In genomic region chr16:29805232-29806095, GRCh38 we compare ENCODE assay signal across 8 cellular contexts. TPM values are rescaled to one million over a fixed set of nuclear protein-coding genes. Genes with fewer than 3 reads are reported as not detected.
A peak's percentile ranks its signal among the peaks of the same experiment; 100 is the strongest.
DNase-seq lines count a peak whose midpoint lies in the region; ATAC-seq, FAIRE-seq and TF ChIP-seq lines count a peak whose summit lies in the region.

No MANE protein-coding gene starts in this region.

- H3K79me2 ChIP-seq in trophoblast cell (ENCODE audit: control insufficient read depth, insufficient read depth, low read length, poor library complexity), result peaks cover 22% of the 10 kb centered on the region

- peak overlapping the region; percentile 27 for H2BK120ac ChIP-seq in trophoblast cell (ENCODE audit: insufficient read depth, low read length, poor library complexity)

- peak overlapping the region; percentile 32 for H2BK5ac ChIP-seq in trophoblast cell (ENCODE audit: low read depth, low read length, poor library complexity)

- no peak overlapping the region for H2BK12ac ChIP-seq in trophoblast cell (ENCODE audit: low read length)

- intact Hi-C loops in adrenal gland (cut with DNase I) (no loop called here), cardiac septum (cut with DNase I) (loop anchor here (1.0 kb wide), 1 partner anchor 15 kb away; the partner anchor contains the start of gene KIF22)

- H3K9me3 ChIP-seq in adrenal gland (replicated peaks in 1 of 3) (no peaks in the 10 kb centered on the region), trophoblast cell (ENCODE audit: insufficient read depth, low read depth, low read length) (peaks cover 4% of the 10 kb centered on the region), tibial nerve (no peaks in the 10 kb centered on the region)

- WGBS in adrenal gland, 4 donors, result 0 to 1% (median 1%) methylated on average over 28 to 99 of the region's 103 CpGs
- WGBS in trophoblast cell (ENCODE audit: extremely low coverage, insufficient coverage, insufficient read length), result no CpG with 5 or more reads among the region's 103 CpGs
- WGBS in tibial nerve, 2 donors, result 0 to 1% methylated on average over 72 to 83 of the region's 103 CpGs

- H3K4ac ChIP-seq in trophoblast cell (ENCODE audit: low read depth, low read length), result peak overlapping the region; percentile 97

- peak overlapping the region; percentile 89 for H4K91ac ChIP-seq in trophoblast cell (ENCODE audit: low read depth, low read length)

- DNase-seq in GM12891 (ENCODE audit: insufficient read length, low spot score), result peak; percentile 89
- DNase-seq in NCI-H1417 treated with DMSO at 0.1 percent for 48 hours (lab: John Stamatoyannopoulos, UW), result peak; percentile 79
- peak; percentile 97 for DNase-seq in T follicular helper cell (ENCODE audit: low read depth)
- peak; percentile 97 to 99 (median 98) for DNase-seq in adrenal gland
- peak; percentile 99 for DNase-seq in cardiac septum (ENCODE audit: low spot score)
- peak; percentile 97 to 98 for DNase-seq in trophoblast cell
- peak; percentile 95 to 97 for DNase-seq in tibial nerve (ENCODE audit: low spot score in 2 of 2)

- TF ChIP-seq POLR2A in GM12891 (IDR thresholded peaks at IDR 0.05; ENCODE audit: low read depth, low read length) (peak; percentile 76), adrenal gland (IDR thresholded peaks at IDR 0.05) (peak; percentile 28 to 91), tibial nerve (IDR thresholded peaks at IDR 0.05) (peak; percentile 55 to 89)

- peaks cover 18% of the 10 kb centered on the region for H3K79me1 ChIP-seq in trophoblast cell (ENCODE audit: low read length)

- peak overlapping the region; percentile 77 for H3K4me2 ChIP-seq in trophoblast cell (ENCODE audit: low read length)

- FAIRE-seq in GM12891 (lab: Jason Lieb, UNC), result peak; percentile 99

- ATAC-seq in HG02763 (IDR thresholded peaks at IDR 0.05; ENCODE audit: unreplicated experiment), result peak; percentile 55

- peak overlapping the region; percentile 61 for H2AK5ac ChIP-seq in trophoblast cell (ENCODE audit: low read length)

- TF ChIP-seq CTCF in adrenal gland (IDR thresholded peaks at IDR 0.05) (peak in 1 of 6 experiments; percentile 30), tibial nerve (IDR thresholded peaks at IDR 0.05) (peak in 2 of 5 experiments; percentile 52 to 62)

- H3K23ac ChIP-seq in trophoblast cell (ENCODE audit: low read length), result no peak overlapping the region

- peak overlapping the region; percentile 72 for H4K12ac ChIP-seq in trophoblast cell (ENCODE audit: low read depth, low read length)

- H3K4me1 ChIP-seq in adrenal gland (replicated peaks in 1 of 2), result peaks cover 23 to 38% of the 10 kb centered on the region in 2 donors
- peaks cover 18 to 25% of the 10 kb centered on the region in 2 experiments for H3K4me1 ChIP-seq in trophoblast cell (ENCODE audit: control insufficient read depth in 1 of 2, insufficient read depth in 2 of 2, low read length in 2 of 2)
- peaks cover 0 to 47% (median 38%) of the 10 kb centered on the region in 4 donors for H3K4me1 ChIP-seq in tibial nerve

- peak overlapping the region; percentile 75 for H3K14ac ChIP-seq in trophoblast cell (ENCODE audit: low read length)

- H3K4me3 ChIP-seq in adrenal gland, result peak overlapping the region; percentile 38 to 97 (median 56)
- H3K4me3 ChIP-seq in trophoblast cell (ENCODE audit: low read depth, low read length), result peak overlapping the region; percentile 71
- peak overlapping the region; percentile 51 to 85 (median 76) for H3K4me3 ChIP-seq in tibial nerve

- H3K18ac ChIP-seq in trophoblast cell (ENCODE audit: low read length), result peak overlapping the region; percentile 50

- H2AFZ ChIP-seq in trophoblast cell (ENCODE audit: insufficient read depth, low read length, poor library complexity), result peak overlapping the region; percentile 77

- H3K36me3 ChIP-seq in adrenal gland (replicated peaks in 1 of 2) (peaks cover 0 to 18% of the 10 kb centered on the region in 2 donors), trophoblast cell (ENCODE audit: control insufficient read depth in 1 of 2, insufficient read depth in 2 of 2, low read length in 2 of 2) (peaks cover 51 to 53% of the 10 kb centered on the region in 2 experiments), tibial nerve (peaks cover 0 to 34% (median 8%) of the 10 kb centered on the region in 3 donors)

- peak overlapping the region; percentile 85 for H3K9ac ChIP-seq in trophoblast cell (ENCODE audit: low read length)

- H4K8ac ChIP-seq in trophoblast cell (ENCODE audit: low read depth, low read length), result peak overlapping the region; percentile 89

- TF ChIP-seq EP300 in tibial nerve (IDR thresholded peaks at IDR 0.05), result peak; percentile 77 to 99

- H3K27me3 ChIP-seq in adrenal gland (no peaks in the 10 kb centered on the region), trophoblast cell (ENCODE audit: insufficient read depth, low read length) (no peaks in the 10 kb centered on the region), tibial nerve (no peaks in the 10 kb centered on the region)

- H3K27ac ChIP-seq in adrenal gland, result peak overlapping the region; percentile 72 to 98 (median 94)
- peak overlapping the region; percentile 86 for H3K27ac ChIP-seq in trophoblast cell (ENCODE audit: low read depth, low read length)
- H3K27ac ChIP-seq in tibial nerve, result peak overlapping the region; percentile 88 to 99 (median 94)

TF ChIP-seq in GM12891, 5 proteins besides CTCF, POLR2A, EP300 and RAD21:
- TF ChIP-seq TAF1 (IDR thresholded peaks at IDR 0.05; ENCODE audit: low read depth, low read length) (peak; percentile 82), SPI1 (IDR thresholded peaks at IDR 0.05; ENCODE audit: low read depth, low read length) (peak; percentile 67), POLR2AphosphoS5 (IDR thresholded peaks at IDR 0.05; ENCODE audit: low read depth, low read length) (peak; percentile 89), POU2F2 (IDR thresholded peaks at IDR 0.05; ENCODE audit: low read depth, low read length) (peak; percentile 57; the same call in 1 of the 2 replicates), PAX5 (IDR thresholded peaks at IDR 0.05; ENCODE audit: insufficient read depth, low read length, severe bottlenecking) (no peak)
TF ChIP-seq in GM12891: peak in this region for 4.

RNA-seq across cellular contexts. Expression of gene MAZ, which starts 0.9 kb away (rescaled TPM):
- 133 TPM for polyA plus RNA-seq in GM12891 (2012; ENCODE audit: low read depth, missing spikeins)
- total RNA-seq in adrenal gland (100 to 1,000 TPM in 6 of 8 donors, 10 to 100 TPM in 2; 78.8 to 247 (median 145) TPM), cardiac septum (72.4 TPM), tibial nerve (10 to 100 TPM; 40.0 to 75.9 (median 62.0) TPM)
- polyA plus RNA-seq in adrenal gland, result 100 to 1,000 TPM; 108 to 304 (median 147) TPM
- 151 and 161 TPM in 2 replicates for polyA plus RNA-seq in trophoblast cell (2013)

RNA-seq across cellular contexts. Expression of gene PRRT2, which starts 6.5 kb away (rescaled TPM):
- polyA plus RNA-seq in GM12891 (2012; ENCODE audit: low read depth, missing spikeins), result 0.36 TPM
- total RNA-seq in adrenal gland, result 1 to 10 TPM in 7 of 8 donors, not detected in 1; 1.4 to 8.8 (median 1.9) TPM
- 10 to 100 TPM in 1 of 3 donors, 1 to 10 TPM in 1, under 1 TPM in 1; 0.97 to 32.0 (median 5.0) TPM for polyA plus RNA-seq in adrenal gland
- total RNA-seq in cardiac septum, result 2.1 TPM
- 3.9 and 4.1 TPM in 2 replicates for polyA plus RNA-seq in trophoblast cell (2013)
- total RNA-seq in tibial nerve, result 10 to 100 TPM; 10.0 to 28.4 (median 18.5) TPM

RNA-seq across cellular contexts. Expression of gene PAGR1, which starts 10.5 kb away (rescaled TPM):
- polyA plus RNA-seq in GM12891 (2012; ENCODE audit: low read depth, missing spikeins), result 16.9 TPM
- total RNA-seq in adrenal gland (10 to 100 TPM; 17.1 to 47.1 (median 39.8) TPM), cardiac septum (15.6 TPM), tibial nerve (10 to 100 TPM; 40.8 to 70.7 (median 61.0) TPM)
- 10 to 100 TPM; 14.2 to 89.1 (median 60.9) TPM for polyA plus RNA-seq in adrenal gland
- 33.5 and 34.4 TPM in 2 replicates for polyA plus RNA-seq in trophoblast cell (2013)

RNA-seq across cellular contexts. Expression of gene MVP, which starts 14.8 kb away (rescaled TPM):
- polyA plus RNA-seq in GM12891 (2012; ENCODE audit: low read depth, missing spikeins), result 56.5 TPM
- total RNA-seq in adrenal gland (100 to 1,000 TPM; 242 to 492 (median 362) TPM), cardiac septum (60.2 TPM), tibial nerve (100 to 1,000 TPM; 113 to 247 (median 177) TPM)
- 100 to 1,000 TPM; 200 to 470 (median 321) TPM for polyA plus RNA-seq in adrenal gland
- polyA plus RNA-seq in trophoblast cell (2013), result 24.4 and 24.5 TPM in 2 replicates

RNA-seq across cellular contexts. Expression of gene KIF22, which starts 14.9 kb away (rescaled TPM):
- 52.3 TPM for polyA plus RNA-seq in GM12891 (2012; ENCODE audit: low read depth, missing spikeins)
- total RNA-seq in adrenal gland, result 10 to 100 TPM in 7 of 8 donors, 1 to 10 TPM in 1; 8.8 to 30.7 (median 16.2) TPM
- polyA plus RNA-seq in adrenal gland, result 100 to 1,000 TPM in 2 of 3 donors, 1 to 10 TPM in 1; 9.1 to 127 (median 112) TPM
- 21.8 TPM for total RNA-seq in cardiac septum
- 75.9 and 76.3 TPM in 2 replicates for polyA plus RNA-seq in trophoblast cell (2013)
- 10 to 100 TPM; 19.9 to 42.8 (median 40.5) TPM for total RNA-seq in tibial nerve

Comparison
In these comparisons a context has a peak if more than half of its experiments do, and no peak if none do; other contexts are left out.
1. Peak in every context shown above with its lines: DNase-seq, ATAC-seq, H3K4me3 ChIP-seq and H3K27ac ChIP-seq.